ENCODE assay signal across 7 cellular contexts in genomic region chr17:1762233-1762905, GRCh38. TPM values are rescaled to one million over a fixed set of nuclear protein-coding genes. Genes with fewer than 3 reads are reported as not detected.
DNase-seq lines count a peak whose midpoint lies in the region; ATAC-seq, FAIRE-seq and TF ChIP-seq lines count a peak whose summit lies in the region.

No MANE protein-coding gene starts in this region.

- FAIRE-seq in HepG2 (lab: Jason Lieb, UNC) = no peak

- TF ChIP-seq CTCF in body of pancreas (IDR thresholded peaks at IDR 0.05) (no peak), HepG2 (CRISPR knock-in tag; IDR thresholded peaks at IDR 0.05) (no peak), thyroid gland (IDR thresholded peaks at IDR 0.05) (no peak), PC-9 (conservative IDR thresholded peaks at IDR 0.05) (no peak)

- WGBS in body of pancreas, 2 donors = 54 to 56% methylated on average over 9 to 21 of the region's 21 CpGs
- 2% methylated on average over 15 of the region's 21 CpGs for WGBS in HepG2 (ENCODE audit: low lambda C conversion rate)
- 63 to 68% methylated on average over 18 to 21 of the region's 21 CpGs for WGBS in thyroid gland, 2 donors

- H4K20me1 ChIP-seq in HepG2 (ENCODE audit: insufficient read depth, low read length) (no peaks in the 10 kb centered on the region), PC-9 (ENCODE audit: insufficient read depth) (no peaks in the 10 kb centered on the region)

- CTCF ChIA-PET in HepG2 (lab: Yijun Ruan, JAX; ENCODE audit: low intra/inter-chr PET ratio, low total read pairs) (no interaction called here), PC-9 (lab: Charles Lee) (no interaction called here)

- H3K4me1 ChIP-seq in body of pancreas (peaks cover 22% of the 10 kb centered on the region), HepG2 (ENCODE audit: insufficient read depth, low read length) (peaks cover 45% of the 10 kb centered on the region), thyroid gland (peaks cover 0 to 17% of the 10 kb centered on the region in 2 donors), PC-9 (replicated peaks; ENCODE audit: insufficient read depth) (no peaks in the 10 kb centered on the region)

- intact Hi-C loops in body of pancreas (cut with DNase I) (no loop called here), HepG2 (cut with micrococcal nuclease; ENCODE audit: unreplicated experiment) (loop anchor here (1.0 to 2.0 kb wide), 2 partner anchors 20 to 46 kb away; partner anchors contain the start of gene SERPINF2), thyroid gland (cut with DNase I) (no loop called here), PC-9 (cut with micrococcal nuclease; ENCODE audit: unreplicated experiment) (no loop called here)

- H2AFZ ChIP-seq in HepG2 (ENCODE audit: low read length) = no peak overlapping the region
- H2AFZ ChIP-seq in PC-9 = no peak overlapping the region

- H3K9ac ChIP-seq in HepG2 (ENCODE audit: insufficient read depth, low read depth, low read length) = peak overlapping the region; percentile 93

- POLR2A ChIA-PET in HepG2 (lab: Yijun Ruan, JAX) (interaction anchor here (0.6 to 13.7 kb wide), 24 partner anchors 9 to 566 kb away, joined by 3 to 480 read pairs (median 17); partner anchors contain the start of genes PRPF8, RILP, RPA1 and SERPINF2), PC-9 (lab: Charles Lee; ENCODE audit: unreplicated experiment) (no interaction called here)

- in situ Hi-C loops in HepG2 (cut with HindIII; ENCODE audit: extremely low pct_ligation_motif_present, low pct_unique_long_range_greater_than_20kb) = no loop called here

- TF ChIP-seq RAD21 in HepG2 (CRISPR knock-in tag; IDR thresholded peaks at IDR 0.05) = peak; percentile 22; the same call in 1 of the 2 replicates

- H3K79me2 ChIP-seq in HepG2 (ENCODE audit: insufficient read depth, low read length) = peaks cover 28% of the 10 kb centered on the region
- no peaks in the 10 kb centered on the region for H3K79me2 ChIP-seq in PC-9 (ENCODE audit: low read depth)

- H3F3A ChIP-seq in PC-9 (ENCODE audit: insufficient read depth, low read depth) = no peaks in the 10 kb centered on the region

- no peaks in the 10 kb centered on the region for H3K9me2 ChIP-seq in PC-9 (ENCODE audit: insufficient read depth)

- ATAC-seq in body of pancreas (peak; percentile 51), HepG2 (peak; percentile 82), HG02642 (IDR thresholded peaks at IDR 0.05; ENCODE audit: poor library complexity, unreplicated experiment) (no peak), HG03432 (IDR thresholded peaks at IDR 0.05; ENCODE audit: unreplicated experiment) (no peak)

- TF ChIP-seq POLR2A in body of pancreas (IDR thresholded peaks at IDR 0.05) (no peak), HepG2 (IDR thresholded peaks at IDR 0.05; ENCODE audit: insufficient read depth in 1 of 2, low read depth in 2 of 2, low read length in 2 of 2) (peak; percentile 72 to 92), thyroid gland (IDR thresholded peaks at IDR 0.05) (no peak)

- H3K36me3 ChIP-seq in body of pancreas (replicated peaks in 1 of 2; ENCODE audit: insufficient read depth in 1 of 2, low read depth in 2 of 2) = no peaks in the 10 kb centered on the region
- peaks cover 1 to 2% of the 10 kb centered on the region in 2 experiments; a peak in 3 of 5 replicates for H3K36me3 ChIP-seq in HepG2 (replicated peaks in 1 of 2; ENCODE audit: control insufficient read depth in 1 of 2, insufficient read depth in 2 of 2, low read length in 2 of 2)
- H3K36me3 ChIP-seq in thyroid gland = no peaks in the 10 kb centered on the region
- H3K36me3 ChIP-seq in PC-9 (ENCODE audit: low read depth) = no peaks in the 10 kb centered on the region

- peak overlapping the region; percentile 79 for H3K4me2 ChIP-seq in HepG2 (ENCODE audit: low read depth, low read length)
- H3K4me2 ChIP-seq in PC-9 = no peak overlapping the region

- H3K9me3 ChIP-seq in body of pancreas = no peaks in the 10 kb centered on the region
- H3K9me3 ChIP-seq in HepG2 (ENCODE audit: low read length) = no peaks in the 10 kb centered on the region
- H3K9me3 ChIP-seq in thyroid gland = no peaks in the 10 kb centered on the region
- no peaks in the 10 kb centered on the region for H3K9me3 ChIP-seq in PC-9 (ENCODE audit: insufficient read depth, low read depth)

- peak overlapping the region in 3 of 4 donors; percentile 12 to 72 (median 69) for H3K27ac ChIP-seq in body of pancreas
- H3K27ac ChIP-seq in HepG2 (ENCODE audit: extremely low read length, insufficient read depth, low read length) = peak overlapping the region; percentile 99
- peak overlapping the region; percentile 59 to 76 (median 75) for H3K27ac ChIP-seq in thyroid gland
- H3K27ac ChIP-seq in PC-9 = no peak overlapping the region

- BruUV-seq in HepG2 (replicated peaks; lab: Mats Ljungman, UMichigan) (no TSS peak), PC-9 (replicated peaks; lab: Mats Ljungman, UMichigan) (no TSS peak)

- TF ChIP-seq EP300 in HepG2 (IDR thresholded peaks at IDR 0.05; ENCODE audit: low read depth in 2 of 2, low read length in 2 of 2) (no peak), HepG2 (CRISPR knock-in tag; IDR thresholded peaks at IDR 0.05; ENCODE audit: borderline replicate concordance) (no peak)

- H3K27me3 ChIP-seq in body of pancreas (no peaks in the 10 kb centered on the region), HepG2 (ENCODE audit: control insufficient read depth in 1 of 2, insufficient read depth in 2 of 2, low read length in 2 of 2) (no peaks in the 10 kb centered on the region), thyroid gland (no peaks in the 10 kb centered on the region), PC-9 (ENCODE audit: insufficient read depth, low read depth) (no peaks in the 10 kb centered on the region)

- DNase-seq in NCI-H146 (lab: John Stamatoyannopoulos, UW) (peak; percentile 95), body of pancreas (peak in 2 of 4 donors; percentile 8 to 45), HepG2 (ENCODE audit: low spot score) (peak; percentile 88), thyroid gland (no peak), PC-9 (no peak)

- peak overlapping the region in 1 of 2 donors; percentile 5 for H3K4me3 ChIP-seq in body of pancreas
- peak overlapping the region; percentile 86 to 94 (median 88) for H3K4me3 ChIP-seq in HepG2 (replicated peaks in 1 of 3; ENCODE audit: insufficient read depth in 1 of 3, low read depth in 2 of 3, low read length in 3 of 3)
- peak overlapping the region in 1 of 3 donors; percentile 23 for H3K4me3 ChIP-seq in thyroid gland (replicated peaks in 1 of 3)
- no peak overlapping the region for H3K4me3 ChIP-seq in PC-9

RNA-seq across cellular contexts. Expression of gene SERPINF1, which starts 0.5 kb away (rescaled TPM):
- 100 to 1,000 TPM; 146 to 194 TPM for total RNA-seq in body of pancreas
- total RNA-seq in HepG2 (2016; rRNA removed; fragmentation: Illumina TruSeq; extraction: Trizol) = 418 and 853 TPM in 2 replicates
- 177 and 189 TPM in 2 replicates for total RNA-seq in HepG2 (2016; cell fraction: cytosol; rRNA removed; fragmentation: Illumina TruSeq; extraction: Trizol; ENCODE audit: low read depth)
- 427 and 844 TPM in 2 replicates for total RNA-seq in HepG2 (2016; cell fraction: insoluble cytoplasmic fraction; rRNA removed; fragmentation: Illumina TruSeq; extraction: Trizol)
- total RNA-seq in HepG2 (2016; cell fraction: membrane; rRNA removed; fragmentation: Illumina TruSeq; extraction: Trizol) = 209 and 251 TPM in 2 replicates
- 690 and 808 TPM in 2 replicates for total RNA-seq in HepG2 (2016; cell fraction: nucleus; rRNA removed; fragmentation: Illumina TruSeq; extraction: Trizol)
- polyA plus RNA-seq in HepG2 (2011; rRNA removed) = 2,101 and 2,733 TPM in 2 replicates
- 2,219 and 2,408 TPM in 2 replicates for polyA plus RNA-seq in HepG2 (2011; cell fraction: cytosol; rRNA removed)
- 1,095 and 1,323 TPM in 2 replicates for polyA plus RNA-seq in HepG2 (2011; cell fraction: nucleus; rRNA removed)
- 624 and 785 TPM in 2 replicates for polyA plus RNA-seq in HepG2 (2012)
- 255 and 290 TPM in 2 replicates for polyA plus RNA-seq in HepG2 (2016; cell fraction: cytosol; fragmentation: Illumina TruSeq; extraction: Trizol; ENCODE audit: low read depth)
- polyA plus RNA-seq in HepG2 (2016; cell fraction: insoluble cytoplasmic fraction; fragmentation: Illumina TruSeq; extraction: Trizol; ENCODE audit: low read depth) = 625 and 642 TPM in 2 replicates
- 280 and 299 TPM in 2 replicates for polyA plus RNA-seq in HepG2 (2016; cell fraction: membrane; fragmentation: Illumina TruSeq; extraction: Trizol; ENCODE audit: low read depth)
- 1,428 and 1,667 TPM in 2 replicates for polyA plus RNA-seq in HepG2 (2016; cell fraction: nucleus; fragmentation: Illumina TruSeq; extraction: Trizol; ENCODE audit: insufficient read depth, low read depth)
- 1.4 and 887 TPM in 2 replicates for polyA minus RNA-seq in HepG2 (2011; rRNA and poly(A)+ RNA removed; ENCODE audit: low replicate concordance)
- polyA minus RNA-seq in HepG2 (2011; cell fraction: cytosol; rRNA and poly(A)+ RNA removed) = 345 and 528 TPM in 2 replicates
- polyA minus RNA-seq in HepG2 (2011; cell fraction: nucleus; rRNA and poly(A)+ RNA removed) = 167 and 268 TPM in 2 replicates
- total RNA-seq in thyroid gland = 1,000 to 10,000 TPM in 1 of 4 donors, 100 to 1,000 TPM in 3; 289 to 1,632 (median 420) TPM
- total RNA-seq in PC-9 (2021) = 0.57 and 0.75 TPM in 2 replicates

RNA-seq across cellular contexts. Expression of gene SERPINF2, which starts 19.7 kb away (rescaled TPM):
- total RNA-seq in body of pancreas (1 to 10 TPM; 5.9 to 8.8 TPM), HepG2 (2016; rRNA removed; fragmentation: Illumina TruSeq; extraction: Trizol) (123 and 309 TPM in 2 replicates), thyroid gland (1 to 10 TPM; 4.3 to 9.7 (median 7.1) TPM), PC-9 (2021) (9.5 and 10.5 TPM in 2 replicates)
- total RNA-seq in HepG2 (2016; cell fraction: cytosol; rRNA removed; fragmentation: Illumina TruSeq; extraction: Trizol; ENCODE audit: low read depth) = 43.1 and 45.3 TPM in 2 replicates
- total RNA-seq in HepG2 (2016; cell fraction: insoluble cytoplasmic fraction; rRNA removed; fragmentation: Illumina TruSeq; extraction: Trizol) = 113 and 316 TPM in 2 replicates
- 90.4 and 105 TPM in 2 replicates for total RNA-seq in HepG2 (2016; cell fraction: membrane; rRNA removed; fragmentation: Illumina TruSeq; extraction: Trizol)
- total RNA-seq in HepG2 (2016; cell fraction: nucleus; rRNA removed; fragmentation: Illumina TruSeq; extraction: Trizol) = 243 and 286 TPM in 2 replicates
- 548 and 871 TPM in 2 replicates for polyA plus RNA-seq in HepG2 (2011; rRNA removed)
- 573 and 676 TPM in 2 replicates for polyA plus RNA-seq in HepG2 (2011; cell fraction: cytosol; rRNA removed)
- 1,260 and 1,369 TPM in 2 replicates for polyA plus RNA-seq in HepG2 (2011; cell fraction: nucleus; rRNA removed)
- polyA plus RNA-seq in HepG2 (2012) = 401 and 511 TPM in 2 replicates
- 58.6 and 61.9 TPM in 2 replicates for polyA plus RNA-seq in HepG2 (2016; cell fraction: cytosol; fragmentation: Illumina TruSeq; extraction: Trizol; ENCODE audit: low read depth)
- polyA plus RNA-seq in HepG2 (2016; cell fraction: insoluble cytoplasmic fraction; fragmentation: Illumina TruSeq; extraction: Trizol; ENCODE audit: low read depth) = 142 and 163 TPM in 2 replicates
- polyA plus RNA-seq in HepG2 (2016; cell fraction: membrane; fragmentation: Illumina TruSeq; extraction: Trizol; ENCODE audit: low read depth) = 96.0 and 97.4 TPM in 2 replicates
- polyA plus RNA-seq in HepG2 (2016; cell fraction: nucleus; fragmentation: Illumina TruSeq; extraction: Trizol; ENCODE audit: insufficient read depth, low read depth) = 572 and 581 TPM in 2 replicates
- 1.3 and 600 TPM in 2 replicates for polyA minus RNA-seq in HepG2 (2011; rRNA and poly(A)+ RNA removed; ENCODE audit: low replicate concordance)
- 283 and 408 TPM in 2 replicates for polyA minus RNA-seq in HepG2 (2011; cell fraction: cytosol; rRNA and poly(A)+ RNA removed)
- 211 and 291 TPM in 2 replicates for polyA minus RNA-seq in HepG2 (2011; cell fraction: nucleus; rRNA and poly(A)+ RNA removed)

RNA-seq across cellular contexts. Expression of gene WDR81, which starts 37.9 kb away (rescaled TPM):
- total RNA-seq in body of pancreas = 10 to 100 TPM; 15.6 to 31.6 TPM
- total RNA-seq in HepG2 (2016; rRNA removed; fragmentation: Illumina TruSeq; extraction: Trizol) = 12.5 and 16.7 TPM in 2 replicates
- total RNA-seq in HepG2 (2016; cell fraction: cytosol; rRNA removed; fragmentation: Illumina TruSeq; extraction: Trizol; ENCODE audit: low read depth) = 3.6 and 3.9 TPM in 2 replicates
- 9.9 and 18.3 TPM in 2 replicates for total RNA-seq in HepG2 (2016; cell fraction: insoluble cytoplasmic fraction; rRNA removed; fragmentation: Illumina TruSeq; extraction: Trizol)
- total RNA-seq in HepG2 (2016; cell fraction: membrane; rRNA removed; fragmentation: Illumina TruSeq; extraction: Trizol) = 5.3 and 6.1 TPM in 2 replicates
- total RNA-seq in HepG2 (2016; cell fraction: nucleus; rRNA removed; fragmentation: Illumina TruSeq; extraction: Trizol) = 16.0 and 19.6 TPM in 2 replicates
- polyA plus RNA-seq in HepG2 (2011; rRNA removed) = 9.1 and 15.1 TPM in 2 replicates
- 6.4 and 10.5 TPM in 2 replicates for polyA plus RNA-seq in HepG2 (2011; cell fraction: cytosol; rRNA removed)
- 60.8 and 75.3 TPM in 2 replicates for polyA plus RNA-seq in HepG2 (2011; cell fraction: nucleus; rRNA removed)
- polyA plus RNA-seq in HepG2 (2012) = 8.5 and 12.5 TPM in 2 replicates
- polyA plus RNA-seq in HepG2 (2016; cell fraction: cytosol; fragmentation: Illumina TruSeq; extraction: Trizol; ENCODE audit: low read depth) = 1.8 and 2.2 TPM in 2 replicates
- polyA plus RNA-seq in HepG2 (2016; cell fraction: insoluble cytoplasmic fraction; fragmentation: Illumina TruSeq; extraction: Trizol; ENCODE audit: low read depth) = 10.4 and 13.7 TPM in 2 replicates
- polyA plus RNA-seq in HepG2 (2016; cell fraction: membrane; fragmentation: Illumina TruSeq; extraction: Trizol; ENCODE audit: low read depth) = 3.1 and 3.3 TPM in 2 replicates
- 42.6 and 43.3 TPM in 2 replicates for polyA plus RNA-seq in HepG2 (2016; cell fraction: nucleus; fragmentation: Illumina TruSeq; extraction: Trizol; ENCODE audit: insufficient read depth, low read depth)
- polyA minus RNA-seq in HepG2 (2011; rRNA and poly(A)+ RNA removed; ENCODE audit: low replicate concordance) = 15.7 and 46.8 TPM in 2 replicates
- polyA minus RNA-seq in HepG2 (2011; cell fraction: cytosol; rRNA and poly(A)+ RNA removed) = 13.4 and 15.0 TPM in 2 replicates
- polyA minus RNA-seq in HepG2 (2011; cell fraction: nucleus; rRNA and poly(A)+ RNA removed) = 18.0 and 22.3 TPM in 2 replicates
- 10 to 100 TPM; 25.6 to 31.0 (median 30.3) TPM for total RNA-seq in thyroid gland
- total RNA-seq in PC-9 (2021) = 20.2 and 20.5 TPM in 2 replicates

RNA-seq across cellular contexts. Expression of gene TLCD2, which starts 52.2 kb away (rescaled TPM):
- total RNA-seq in body of pancreas (1 to 10 TPM; 1.6 to 2.6 TPM), HepG2 (2016; rRNA removed; fragmentation: Illumina TruSeq; extraction: Trizol) (0.84 and 1.1 TPM in 2 replicates), thyroid gland (1 to 10 TPM; 1.7 to 5.6 (median 3.7) TPM), PC-9 (2021) (6.1 and 6.7 TPM in 2 replicates)
- 0.26 and 0.40 TPM in 2 replicates for total RNA-seq in HepG2 (2016; cell fraction: cytosol; rRNA removed; fragmentation: Illumina TruSeq; extraction: Trizol; ENCODE audit: low read depth)
- 0.92 and 1.3 TPM in 2 replicates for total RNA-seq in HepG2 (2016; cell fraction: insoluble cytoplasmic fraction; rRNA removed; fragmentation: Illumina TruSeq; extraction: Trizol)
- 0.86 and 1.1 TPM in 2 replicates for total RNA-seq in HepG2 (2016; cell fraction: membrane; rRNA removed; fragmentation: Illumina TruSeq; extraction: Trizol)
- 0.84 and 0.94 TPM in 2 replicates for total RNA-seq in HepG2 (2016; cell fraction: nucleus; rRNA removed; fragmentation: Illumina TruSeq; extraction: Trizol)
- polyA plus RNA-seq in HepG2 (2011; rRNA removed) = 0.90 and 1.2 TPM in 2 replicates
- 0.56 and 0.73 TPM in 2 replicates for polyA plus RNA-seq in HepG2 (2011; cell fraction: cytosol; rRNA removed)
- polyA plus RNA-seq in HepG2 (2011; cell fraction: nucleus; rRNA removed) = 0.92 and 1.4 TPM in 2 replicates
- polyA plus RNA-seq in HepG2 (2012) = 0.78 and 1.3 TPM in 2 replicates
- 0.23 and 0.25 TPM in 2 replicates for polyA plus RNA-seq in HepG2 (2016; cell fraction: cytosol; fragmentation: Illumina TruSeq; extraction: Trizol; ENCODE audit: low read depth)
- polyA plus RNA-seq in HepG2 (2016; cell fraction: insoluble cytoplasmic fraction; fragmentation: Illumina TruSeq; extraction: Trizol; ENCODE audit: low read depth) = 0.71 and 0.74 TPM in 2 replicates
- polyA plus RNA-seq in HepG2 (2016; cell fraction: membrane; fragmentation: Illumina TruSeq; extraction: Trizol; ENCODE audit: low read depth) = 0.47 and 0.49 TPM in 2 replicates
- polyA plus RNA-seq in HepG2 (2016; cell fraction: nucleus; fragmentation: Illumina TruSeq; extraction: Trizol; ENCODE audit: insufficient read depth, low read depth) = 1.4 and 1.5 TPM in 2 replicates
- 1.6 and 2.6 TPM in 2 replicates for polyA minus RNA-seq in HepG2 (2011; rRNA and poly(A)+ RNA removed; ENCODE audit: low replicate concordance)
- 0.53 and 1.3 TPM in 2 replicates for polyA minus RNA-seq in HepG2 (2011; cell fraction: cytosol; rRNA and poly(A)+ RNA removed)
- 1.3 and 1.6 TPM in 2 replicates for polyA minus RNA-seq in HepG2 (2011; cell fraction: nucleus; rRNA and poly(A)+ RNA removed)

Comparison
In these comparisons a context has a peak if more than half of its experiments do, and no peak if none do; other contexts are left out.
1. DNase-seq: peak in NCI-H146 (single experiment) and HepG2 (single experiment); none in thyroid gland (0 of 2) and PC-9 (0 of 2).
2. ATAC-seq: peak in body of pancreas (single experiment) and HepG2 (single experiment); none in HG02642 (single experiment) and HG03432 (single experiment).
3. POLR2A ChIP-seq: peak in HepG2 (2 of 2); none in body of pancreas (0 of 3) and thyroid gland (0 of 2).
4. RNA of gene SERPINF1, which starts 0.5 kb away (total RNA-seq): 177 to 853 TPM in HepG2, 289 to 1,632 TPM in thyroid gland and 146 to 194 TPM in body of pancreas; 0.57 to 0.75 TPM in PC-9; every median in the first group is over 10 times any median in the second.